Comparison of ENCODE assay signal across 14 cellular contexts in genomic region chr3:147412917-147413711, GRCh38. TPM values are rescaled to one million over a fixed set of nuclear protein-coding genes. Genes with fewer than 3 reads are reported as not detected.
DNase-seq lines count a peak whose midpoint lies in the region; TF ChIP-seq lines count a peak whose summit lies in the region.
"Had no signal": no experiment of that assay in that cellular context is flagged by ENCODE, and none has a peak within 500 bp of the region (broad histone marks: within the 10 kb centered on the region; RNA-seq: fewer than 3 reads in every experiment).

No MANE protein-coding gene starts in this region.

- peaks cover 40% of the 10 kb centered on the region for H3K4me1 Mint-ChIP-seq in activated naive CD4-positive, alpha-beta T cell treated with anti-CD3 and anti-CD28 coated beads for 36 hours (ENCODE audit: low read depth)

- TF ChIP-seq POLR2A in testis (IDR thresholded peaks at IDR 0.05): no peak

- 10% methylated on average over 36 to 38 of the region's 38 CpGs for WGBS in testis, 2 donors

- H3K9me3 Mint-ChIP-seq in activated naive CD4-positive, alpha-beta T cell treated with anti-CD3 and anti-CD28 coated beads for 36 hours: peaks cover 10% of the 10 kb centered on the region

- no peaks in the 10 kb centered on the region for H3K36me3 ChIP-seq in testis (ENCODE audit: low read depth, missing control alignments)
- H3K36me3 ChIP-seq: BLaER1 had no signal

- peak overlapping the region; percentile 60 for H3K4me3 Mint-ChIP-seq in activated naive CD4-positive, alpha-beta T cell treated with anti-CD3 and anti-CD28 coated beads for 36 hours

- H3K4me3 ChIP-seq in astrocyte of the spinal cord (ENCODE audit: low read depth, low read length): peak overlapping the region; percentile 89
- no peak overlapping the region for H3K4me3 ChIP-seq in testis
- H3K4me3 ChIP-seq: BLaER1 had no signal

- intact Hi-C loops in activated naive CD4-positive, alpha-beta T cell treated with anti-CD3 and anti-CD28 coated beads for 36 hours (cut with micrococcal nuclease): loop anchor here (1.0 to 5.0 kb wide), 3 partner anchors 23 to 56 kb away; no protein-coding TSS in a partner anchor
- intact Hi-C loops in testis (cut with DNase I; ENCODE audit: low total_unique reads): no loop called here

- no peak for TF ChIP-seq CTCF in astrocyte of the spinal cord (IDR thresholded peaks at IDR 0.05; ENCODE audit: low read depth, low read length)
- no peak for TF ChIP-seq CTCF in testis (IDR thresholded peaks at IDR 0.05)

- H3K36me3 Mint-ChIP-seq in activated naive CD4-positive, alpha-beta T cell treated with anti-CD3 and anti-CD28 coated beads for 36 hours (ENCODE audit: low read depth): peaks cover 12% of the 10 kb centered on the region

- in situ Hi-C loops in astrocyte of the spinal cord (cut with HindIII; ENCODE audit: low sequenced_read_pairs): no loop called here

- H3K27me3 Mint-ChIP-seq in activated naive CD4-positive, alpha-beta T cell treated with anti-CD3 and anti-CD28 coated beads for 36 hours (ENCODE audit: low read depth): peaks cover 78% of the 10 kb centered on the region

- CTCF ChIA-PET in activated naive CD4-positive, alpha-beta T cell treated with anti-CD3 and anti-CD28 coated beads for 36 hours (lab: Charles Lee): no interaction called here

- H3K4me1 ChIP-seq in testis: peaks cover 7% of the 10 kb centered on the region

- peak overlapping the region; percentile 43 for H3K27ac Mint-ChIP-seq in activated naive CD4-positive, alpha-beta T cell treated with anti-CD3 and anti-CD28 coated beads for 36 hours

- no peak for DNase-seq in activated naive CD4-positive, alpha-beta T cell treated with anti-CD3 and anti-CD28 coated beads for 36 hours
- DNase-seq in activated naive CD4-positive, alpha-beta T cell treated with anti-CD3 and anti-CD28 coated beads, Interleukin-2, amount 50 U/mL, for 16 hours: no peak
- DNase-seq in astrocyte of the spinal cord (ENCODE audit: low read depth, low spot score) (peak; percentile 27), testis (peak; percentile 14), NCI-H187 (lab: John Stamatoyannopoulos, UW) (no peak), DMS153 (lab: John Stamatoyannopoulos, UW) (no peak), Kasumi-1 (lab: John Stamatoyannopoulos, UW) (no peak)
- DNase-seq: KBM-7; NK-92 treated with Interleukin-12 subunit alpha and Interleukin-12 subunit beta, amount 100 ng/mL, for 24 hours; stimulated activated naive CD4-positive, alpha-beta T cell treated with Interleukin-2 at 50 U/mL for 16 hours had no signal

- H3K27me3 ChIP-seq in layer of hippocampus (ENCODE audit: control insufficient read depth, insufficient read depth, low read length) (peaks cover 3% of the 10 kb centered on the region), testis (no peaks in the 10 kb centered on the region)

- peak overlapping the region; percentile 74 for H3K27ac ChIP-seq in layer of hippocampus (ENCODE audit: low read depth, low read length)
- H3K27ac ChIP-seq in testis: no peak overlapping the region
- H3K27ac ChIP-seq: BLaER1 had no signal

- H3K9me3 ChIP-seq in testis: no peaks in the 10 kb centered on the region

RNA-seq across cellular contexts. Expression of gene ZIC1, which starts 3.9 kb away (rescaled TPM):
- not detected for total RNA-seq in activated naive CD4-positive, alpha-beta T cell treated with anti-CD3 and anti-CD28 coated beads for 36 hours
- 1 to 10 TPM; 3.3 to 3.5 TPM for total RNA-seq in testis
- polyA plus RNA-seq in testis (ENCODE audit: insufficient read depth, low read depth, low replicate concordance): 1.4 TPM
- total RNA-seq: renal cortical epithelial cell had no signal
- polyA plus RNA-seq: esophagus had no signal

RNA-seq across cellular contexts. Expression of gene ZIC4, which starts 6.8 kb away (rescaled TPM):
- not detected for total RNA-seq in activated naive CD4-positive, alpha-beta T cell treated with anti-CD3 and anti-CD28 coated beads for 36 hours
- total RNA-seq in testis: under 1 TPM; 0.06 to 0.31 TPM
- 0.55 TPM for polyA plus RNA-seq in testis (ENCODE audit: insufficient read depth, low read depth, low replicate concordance)
- total RNA-seq: renal cortical epithelial cell had no signal
- polyA plus RNA-seq: esophagus had no signal

Comparison
In these comparisons a context has a peak if more than half of its experiments do, and no peak if none do; other contexts are left out.
1. DNase-seq: peak in astrocyte of the spinal cord (single experiment) and testis (single experiment); none in activated naive CD4-positive, alpha-beta T cell treated with anti-CD3 and anti-CD28 coated beads for 36 hours (single experiment), activated naive CD4-positive, alpha-beta T cell treated with anti-CD3 and anti-CD28 coated beads, Interleukin-2, amount 50 U/mL, for 16 hours (single experiment), NCI-H187 (0 of 2), DMS153 (single experiment) and Kasumi-1 (0 of 2).
2. RNA of gene ZIC1, which starts 3.9 kb away (total RNA-seq): 3.3 to 3.5 TPM in testis; not detected in activated naive CD4-positive, alpha-beta T cell treated with anti-CD3 and anti-CD28 coated beads for 36 hours; every median in the first group is over 4 times any median in the second.